9 cellular contexts compared by ENCODE assay signal in genomic region chr9:14692918-14693861, GRCh38. TPM values are rescaled to one million over a fixed set of nuclear protein-coding genes. Genes with fewer than 3 reads are reported as not detected.
A peak's percentile ranks its signal among the peaks of the same experiment; 100 is the strongest.
DNase-seq lines count a peak whose midpoint lies in the region; ATAC-seq, FAIRE-seq and TF ChIP-seq lines count a peak whose summit lies in the region.
"Had no signal": no experiment of that assay in that cellular context is flagged by ENCODE, and none has a peak within 500 bp of the region (broad histone marks: within the 10 kb centered on the region; RNA-seq: fewer than 3 reads in every experiment).

Gene ZDHHC21, minus strand, starts transcription at chr9:14693432. Its CDS starts 19,092 bp downstream, at chr9:14674340.

- peak within 1 kb of the TSS; percentile 94 for H3K4me3 Mint-ChIP-seq in central memory CD8-positive, alpha-beta T cell

- H3K27ac ChIP-seq in kidney (ENCODE audit: low read depth in 2 of 2, low read length in 2 of 2) = no peak within 1 kb of the TSS

- TF ChIP-seq CTCF in WI38 (IDR thresholded peaks at IDR 0.05; ENCODE audit: low read depth, low read length) (no peak), kidney (IDR thresholded peaks at IDR 0.05; ENCODE audit: borderline replicate concordance, extremely low read depth, insufficient read depth) (no peak)

- H3K27me3 Mint-ChIP-seq in central memory CD8-positive, alpha-beta T cell = no peaks in the 10 kb centered on the region

- H3K9ac ChIP-seq in kidney (ENCODE audit: low read length in 2 of 2) = peak within 1 kb of the TSS; percentile 12 to 59

- FAIRE-seq in kidney (lab: Jason Lieb, UNC) = no peak
- FAIRE-seq: A204.1 had no signal

- H3K36me3 ChIP-seq in kidney (ENCODE audit: control insufficient read depth in 1 of 2, insufficient read depth in 2 of 2, low read length in 2 of 2) = peaks cover 4% of the 10 kb centered on the region in 2 donors

- H3K9me3 ChIP-seq in kidney (ENCODE audit: control insufficient read depth in 1 of 2, low read length in 2 of 2) = no peaks in the 10 kb centered on the region

- peak within 1 kb of the TSS; percentile 94 for H3K27ac Mint-ChIP-seq in central memory CD8-positive, alpha-beta T cell (ENCODE audit: low read depth)

- DNase-seq in DMS 273 (lab: John Stamatoyannopoulos, UW; ENCODE audit: unreplicated experiment) (peak; percentile 75), DMS 273 treated with DMSO at 0.1 percent for 48 hours (lab: John Stamatoyannopoulos, UW) (no peak), NCI-H146 (lab: John Stamatoyannopoulos, UW) (peak; percentile 87), kidney (peak; percentile 94)
- DNase-seq in central memory CD8-positive, alpha-beta T cell (ENCODE audit: low spot score in 2 of 2) = peak; percentile 28 to 35
- peak; percentile 19 to 42 for DNase-seq in stimulated activated CD4-positive, alpha-beta T cell treated with anti-CD3 and anti-CD28 coated beads, Interleukin-15, amount 100 ng/mL, for 1 hour (ENCODE audit: low read depth in 1 of 2, low spot score in 1 of 2)

- no peaks in the 10 kb centered on the region for H3K9me3 Mint-ChIP-seq in central memory CD8-positive, alpha-beta T cell

- peaks cover 13% of the 10 kb centered on the region for H3K36me3 Mint-ChIP-seq in central memory CD8-positive, alpha-beta T cell (ENCODE audit: insufficient read depth)

- peak; percentile 83 for ATAC-seq in HG02623 (IDR thresholded peaks at IDR 0.05; ENCODE audit: unreplicated experiment)
- peak; percentile 66 for ATAC-seq in central memory CD8-positive, alpha-beta T cell (replicated peaks; ENCODE audit: extremely low read depth, poor library complexity, severe bottlenecking)

- H3K4me1 ChIP-seq in kidney (ENCODE audit: control insufficient read depth in 1 of 2, insufficient read depth in 1 of 2, low read depth in 1 of 2, low read length in 2 of 2) = peaks cover 0 to 5% of the 10 kb centered on the region in 2 donors

- H3K4me1 Mint-ChIP-seq in central memory CD8-positive, alpha-beta T cell = peaks cover 36% of the 10 kb centered on the region

- intact Hi-C loops in kidney (cut with DNase I) = no loop called here

- peak within 1 kb of the TSS; percentile 72 for H3K4me3 ChIP-seq in WI38 (ENCODE audit: low read depth, low read length)
- H3K4me3 ChIP-seq in kidney (ENCODE audit: low read length in 2 of 2) = peak within 1 kb of the TSS; percentile 68

RNA-seq across cellular contexts. Expression of gene ZDHHC21, which starts in this region (rescaled TPM):
- total RNA-seq in kidney = 15.2 TPM
- 4.0 TPM for polyA plus RNA-seq in kidney (ENCODE audit: insufficient read depth, low read depth, low replicate concordance)
